ENCODE assay signal across 8 cellular contexts in the genomic region with DNA sequence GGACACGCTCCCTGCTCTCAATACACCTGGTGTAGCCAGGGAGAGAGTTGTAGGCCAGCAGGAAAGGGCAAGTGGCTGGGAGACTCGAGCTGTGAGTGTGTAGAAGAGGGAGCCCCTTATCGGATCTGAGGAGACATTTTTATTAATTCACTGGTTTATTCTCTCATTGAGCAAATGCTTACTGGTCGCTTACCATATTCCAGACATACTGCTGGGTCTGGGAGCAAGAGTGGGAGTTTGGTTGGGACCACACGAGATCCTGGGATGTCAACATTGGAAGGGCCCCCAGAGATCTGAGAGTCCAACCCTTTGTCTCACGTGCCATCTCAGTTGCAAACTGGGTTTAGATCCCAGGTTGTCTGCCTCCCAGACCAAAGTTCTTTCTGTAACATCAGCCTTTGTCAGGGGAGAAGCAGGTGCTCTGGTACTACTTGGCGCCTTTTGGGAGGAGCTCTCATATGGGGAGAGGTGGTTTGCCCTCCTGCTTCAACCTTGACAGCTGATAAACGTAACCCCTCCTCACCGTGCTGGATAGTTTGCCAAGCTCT. TPM values are rescaled to one million over a fixed set of nuclear protein-coding genes. Genes with fewer than 3 reads are reported as not detected.
DNase-seq lines count a peak whose midpoint lies in the region; ATAC-seq and TF ChIP-seq lines count a peak whose summit lies in the region.

No MANE protein-coding gene starts in this region.

- intact Hi-C loops in PC-3 (cut with micrococcal nuclease) (loop anchor here (2.0 kb wide), 2 partner anchors 20 to 44 kb away; a partner anchor contains a TSS), posterior vena cava (cut with DNase I) (no loop called here)

- peak overlapping the region; percentile 91 for H3K4me3 ChIP-seq in GM12875 (ENCODE audit: low read depth, low read length)
- peak overlapping the region; percentile 99 for H3K4me3 ChIP-seq in PC-3 (ENCODE audit: low read length)
- peak overlapping the region; percentile 79 for H3K4me3 ChIP-seq in epithelial cell of proximal tubule (ENCODE audit: low read depth, low read length)

- no peaks in the 10 kb centered on the region for H3F3A ChIP-seq in PC-3 (ENCODE audit: low read length, unreplicated experiment)

- peak overlapping the region; percentile 99 for H3K9ac ChIP-seq in PC-3 (ENCODE audit: low read length)

- POLR2A ChIA-PET in PC-3 (lab: Charles Lee; ENCODE audit: unreplicated experiment): interaction anchor here (0.5 kb wide), 1 partner anchor 14 kb away, joined by 5 read pairs; no protein-coding TSS in a partner anchor

- H3K4me2 ChIP-seq in PC-3 (ENCODE audit: low read length): peak overlapping the region; percentile 95

- peak overlapping the region; percentile 71 for H3K27ac ChIP-seq in PC-3 (ENCODE audit: low read length)

- peaks cover 55% of the 10 kb centered on the region for H3K79me2 ChIP-seq in PC-3 (ENCODE audit: low read length)

- CTCF ChIA-PET in PC-3 (lab: Charles Lee): no interaction called here

- DNase-seq in PC-3 (no peak), epithelial cell of proximal tubule (ENCODE audit: low read depth) (no peak), posterior vena cava (ENCODE audit: low spot score) (peak; percentile 42), left lobe of liver (ENCODE audit: low spot score) (no peak), NCI-H524 treated with DMSO at 0.1 percent for 48 hours (lab: John Stamatoyannopoulos, UW) (no peak)
- no peak for DNase-seq in stimulated activated CD4-positive, alpha-beta T cell treated with anti-CD3 and anti-CD28 coated beads, Interleukin-12 subunit alpha, Interleukin-12 subunit beta, amount 100 ng/mL, for 4 hours

- H3K4me1 ChIP-seq in PC-3 (ENCODE audit: insufficient read depth, low read length): peaks cover 12% of the 10 kb centered on the region; the same call in 1 of the 2 replicates

- no peaks in the 10 kb centered on the region for H3K27me3 ChIP-seq in PC-3 (ENCODE audit: low read length)

- ATAC-seq in PC-3 (no peak), HG02840 (IDR thresholded peaks at IDR 0.05; ENCODE audit: low FRiP score, unreplicated experiment) (no peak), left lobe of liver (no peak)

- H4K20me1 ChIP-seq in PC-3 (ENCODE audit: low read length): no peaks in the 10 kb centered on the region

- peak overlapping the region; percentile 85 for H2AFZ ChIP-seq in PC-3 (ENCODE audit: low read length)

- no peaks in the 10 kb centered on the region for H3K9me3 ChIP-seq in PC-3 (ENCODE audit: low read length)

- H3K36me3 ChIP-seq in PC-3 (ENCODE audit: low read depth, low read length): peaks cover 14% of the 10 kb centered on the region

- TF ChIP-seq CTCF in GM12875 (IDR thresholded peaks at IDR 0.05; ENCODE audit: borderline replicate concordance, insufficient read depth, low read depth, low read length): no peak
- no peak for TF ChIP-seq CTCF in PC-3 (conservative IDR thresholded peaks at IDR 0.05; ENCODE audit: low read depth, low read length)
- no peak for TF ChIP-seq CTCF in epithelial cell of proximal tubule (conservative IDR thresholded peaks at IDR 0.05; ENCODE audit: low read depth, low read length)

- TSS peak; percentile 66 for BruUV-seq in PC-3 (replicated peaks; lab: Mats Ljungman, UMichigan)

- H3K9me2 ChIP-seq in PC-3 (replicated peaks; ENCODE audit: low read length): no peaks in the 10 kb centered on the region

RNA-seq across cellular contexts. Expression of a gene that starts 0.7 kb away (rescaled TPM):
- total RNA-seq in PC-3 (2014; rRNA removed): 50.3 and 57.4 TPM in 2 replicates
- total RNA-seq in epithelial cell of proximal tubule: 11.1 and 41.8 TPM in 2 replicates
- total RNA-seq in posterior vena cava: 10 to 100 TPM; 25.0 to 26.7 TPM
- total RNA-seq in left lobe of liver: 19.9 TPM

RNA-seq across cellular contexts. Expression of a gene that starts 19.2 kb away (rescaled TPM):
- total RNA-seq in PC-3 (2014; rRNA removed): 26.8 and 34.3 TPM in 2 replicates
- total RNA-seq in epithelial cell of proximal tubule: 22.0 and 27.6 TPM in 2 replicates
- total RNA-seq in posterior vena cava: 1 to 10 TPM; 1.6 to 1.9 TPM
- total RNA-seq in left lobe of liver: 0.81 TPM

RNA-seq across cellular contexts. Expression of a gene that starts 44.1 kb away (rescaled TPM):
- total RNA-seq in PC-3 (2014; rRNA removed) (25.1 and 44.5 TPM in 2 replicates), epithelial cell of proximal tubule (13.0 and 15.5 TPM in 2 replicates), posterior vena cava (10 to 100 TPM; 72.8 to 94.3 TPM), left lobe of liver (7.1 TPM)

RNA-seq across cellular contexts. Expression of a gene that starts 52.0 kb away (rescaled TPM):
- total RNA-seq in PC-3 (2014; rRNA removed): not detected in 2 replicates
- not detected in 2 replicates for total RNA-seq in epithelial cell of proximal tubule
- 10 to 100 TPM; 10.4 to 11.6 TPM for total RNA-seq in posterior vena cava
- 101 TPM for total RNA-seq in left lobe of liver
